Comparison of ENCODE assay signal across 17 cellular contexts in genomic region chr19:6227156-6227940, GRCh38. TPM values are rescaled to one million over a fixed set of nuclear protein-coding genes. Genes with fewer than 3 reads are reported as not detected.
DNase-seq lines count a peak whose midpoint lies in the region; ATAC-seq, FAIRE-seq and TF ChIP-seq lines count a peak whose summit lies in the region.
"Had no signal": no experiment of that assay in that cellular context is flagged by ENCODE, and none has a peak within 500 bp of the region (broad histone marks: within the 10 kb centered on the region; RNA-seq: fewer than 3 reads in every experiment).

No MANE protein-coding gene starts in this region.

- TF ChIP-seq CTCF in RWPE2 (IDR thresholded peaks at IDR 0.05; ENCODE audit: poor library complexity, severe bottlenecking), result no peak
- no peak for TF ChIP-seq CTCF in kidney (IDR thresholded peaks at IDR 0.05; ENCODE audit: borderline replicate concordance, extremely low read depth, insufficient read depth)
- TF ChIP-seq CTCF in spleen (IDR thresholded peaks at IDR 0.05 in 8 of 11, conservative IDR thresholded peaks at IDR 0.05 in 3 of 11), result no peak
- no peak for TF ChIP-seq CTCF in osteocyte (IDR thresholded peaks at IDR 0.05)

- DNase-seq in activated T-cell treated with anti-CD3 and anti-CD28 coated beads, Interleukin-2, amount 50 U/mL, for 24 hours, result no peak
- no peak for DNase-seq in activated T-cell treated with anti-CD3 and anti-CD28 coated beads, Interleukin-2, amount 50 U/mL, for 4 hours
- DNase-seq in RWPE2 (ENCODE audit: low spot score) (peak; percentile 31), kidney (peak; percentile 66), spleen (peak; percentile 62), osteocyte (ENCODE audit: extremely low spot score, unreplicated experiment) (no peak)
- DNase-seq: CD4-positive, CD25-positive, alpha-beta regulatory T cell; GM23248; KBM-7; NCI-H1048; NCI-H226; NCI-H69; PC-3 had no signal

- peaks cover 80% of the 10 kb centered on the region for H3K36me3 Mint-ChIP-seq in activated T-cell treated with anti-CD3 and anti-CD28 coated beads, Interleukin-2, amount 50 U/mL, for 24 hours (ENCODE audit: low read depth)
- H3K36me3 Mint-ChIP-seq in activated T-cell treated with anti-CD3 and anti-CD28 coated beads, Interleukin-2, amount 50 U/mL, for 4 hours (ENCODE audit: insufficient read depth), result peaks cover 8% of the 10 kb centered on the region
- peaks cover 14% of the 10 kb centered on the region for H3K36me3 Mint-ChIP-seq in osteocyte (ENCODE audit: unreplicated experiment)

- no peak overlapping the region for H3K4me3 Mint-ChIP-seq in activated T-cell treated with anti-CD3 and anti-CD28 coated beads, Interleukin-2, amount 50 U/mL, for 24 hours
- no peak overlapping the region for H3K4me3 Mint-ChIP-seq in activated T-cell treated with anti-CD3 and anti-CD28 coated beads, Interleukin-2, amount 50 U/mL, for 4 hours
- H3K4me3 Mint-ChIP-seq in osteocyte (ENCODE audit: unreplicated experiment), result no peak overlapping the region
- H3K4me3 Mint-ChIP-seq: CD4-positive, CD25-positive, alpha-beta regulatory T cell had no signal

- H3K27ac Mint-ChIP-seq in activated T-cell treated with anti-CD3 and anti-CD28 coated beads, Interleukin-2, amount 50 U/mL, for 24 hours, result peak overlapping the region; percentile 5
- no peak overlapping the region for H3K27ac Mint-ChIP-seq in osteocyte (ENCODE audit: unreplicated experiment)

- H3K9me3 Mint-ChIP-seq in activated T-cell treated with anti-CD3 and anti-CD28 coated beads, Interleukin-2, amount 50 U/mL, for 24 hours, result no peaks in the 10 kb centered on the region
- no peaks in the 10 kb centered on the region for H3K9me3 Mint-ChIP-seq in activated T-cell treated with anti-CD3 and anti-CD28 coated beads, Interleukin-2, amount 50 U/mL, for 4 hours
- H3K9me3 Mint-ChIP-seq in osteocyte (ENCODE audit: unreplicated experiment), result no peaks in the 10 kb centered on the region
- H3K9me3 Mint-ChIP-seq: CD4-positive, CD25-positive, alpha-beta regulatory T cell had no signal

- WGBS in spleen, 5 donors, result 86 to 94% (median 91%) methylated on average over 23 to 33 of the region's 33 CpGs

- H3K4me1 Mint-ChIP-seq in activated T-cell treated with anti-CD3 and anti-CD28 coated beads, Interleukin-2, amount 50 U/mL, for 24 hours (ENCODE audit: low read depth), result peaks cover 6% of the 10 kb centered on the region
- peaks cover 1% of the 10 kb centered on the region for H3K4me1 Mint-ChIP-seq in activated T-cell treated with anti-CD3 and anti-CD28 coated beads, Interleukin-2, amount 50 U/mL, for 4 hours (ENCODE audit: low read depth)
- H3K4me1 Mint-ChIP-seq in osteocyte (ENCODE audit: unreplicated experiment), result peaks cover 5% of the 10 kb centered on the region

- H3K27me3 Mint-ChIP-seq in activated T-cell treated with anti-CD3 and anti-CD28 coated beads, Interleukin-2, amount 50 U/mL, for 24 hours, result no peaks in the 10 kb centered on the region
- H3K27me3 Mint-ChIP-seq in activated T-cell treated with anti-CD3 and anti-CD28 coated beads, Interleukin-2, amount 50 U/mL, for 4 hours (ENCODE audit: low read depth), result no peaks in the 10 kb centered on the region
- H3K27me3 Mint-ChIP-seq in osteocyte (ENCODE audit: unreplicated experiment), result no peaks in the 10 kb centered on the region
- H3K27me3 Mint-ChIP-seq: CD4-positive, CD25-positive, alpha-beta regulatory T cell had no signal

- no peak for FAIRE-seq in kidney (lab: Jason Lieb, UNC)
- FAIRE-seq: GM12878, GM18507 had no signal

- peaks cover 10% of the 10 kb centered on the region for H3K36me3 ChIP-seq in RWPE2 (ENCODE audit: low read depth)
- peaks cover 4 to 11% of the 10 kb centered on the region in 2 donors for H3K36me3 ChIP-seq in kidney (ENCODE audit: control insufficient read depth in 1 of 2, insufficient read depth in 2 of 2, low read length in 2 of 2)
- H3K36me3 ChIP-seq in spleen, result peaks cover 0 to 86% (median 38%) of the 10 kb centered on the region in 6 donors

- no peak for TF ChIP-seq POLR2A in spleen (IDR thresholded peaks at IDR 0.05)

- no peak overlapping the region for H3K9ac ChIP-seq in kidney (ENCODE audit: low read length in 2 of 2)
- H3K9ac ChIP-seq: GM23248 had no signal

- no peak for ATAC-seq in activated T-cell treated with anti-CD3 and anti-CD28 coated beads, Interleukin-2, amount 50 U/mL, for 4 hours
- ATAC-seq in RWPE2 (ENCODE audit: low read depth) (no peak), GM19467 (IDR thresholded peaks at IDR 0.05; ENCODE audit: unreplicated experiment) (no peak), GM18511 (IDR thresholded peaks at IDR 0.05; ENCODE audit: unreplicated experiment) (no peak)
- ATAC-seq: GM12878, PC-3 had no signal

- H3K9me3 ChIP-seq in RWPE2 (ENCODE audit: severe bottlenecking) (no peaks in the 10 kb centered on the region), kidney (ENCODE audit: control insufficient read depth in 1 of 2, low read length in 2 of 2) (no peaks in the 10 kb centered on the region), spleen (no peaks in the 10 kb centered on the region)

- H3K4me3 ChIP-seq in RWPE2 (ENCODE audit: severe bottlenecking), result no peak overlapping the region
- H3K4me3 ChIP-seq in kidney (ENCODE audit: low read length in 2 of 2), result no peak overlapping the region
- no peak overlapping the region for H3K4me3 ChIP-seq in spleen
- H3K4me3 ChIP-seq: GM12878, GM23248 had no signal

- peaks cover 9% of the 10 kb centered on the region for H3K4me1 ChIP-seq in RWPE2 (ENCODE audit: insufficient read depth, poor library complexity, severe bottlenecking)
- H3K4me1 ChIP-seq in kidney (ENCODE audit: control insufficient read depth in 1 of 2, insufficient read depth in 1 of 2, low read depth in 1 of 2, low read length in 2 of 2), result peaks cover 8 to 19% of the 10 kb centered on the region in 2 donors
- H3K4me1 ChIP-seq in spleen, result peaks cover 0 to 52% (median 14%) of the 10 kb centered on the region in 6 donors

- H3K27ac ChIP-seq in RWPE2 (ENCODE audit: poor library complexity, severe bottlenecking) (no peak overlapping the region), kidney (ENCODE audit: low read depth in 2 of 2, low read length in 2 of 2) (no peak overlapping the region), spleen (no peak overlapping the region)
- H3K27ac ChIP-seq: GM23248 had no signal

- intact Hi-C loops in kidney (cut with DNase I), result no loop called here
- intact Hi-C loops in spleen (cut with DNase I; ENCODE audit: low total_unique reads), result no loop called here

- H3K27me3 ChIP-seq in RWPE2 (ENCODE audit: insufficient read depth, poor library complexity, severe bottlenecking), result no peaks in the 10 kb centered on the region
- H3K27me3 ChIP-seq in spleen (replicated peaks in 1 of 7), result no peaks in the 10 kb centered on the region

RNA-seq across cellular contexts. Expression of gene MLLT1, which starts 52.4 kb away (rescaled TPM):
- 100 to 1,000 TPM; 105 to 118 (median 109) TPM for total RNA-seq in activated T-cell treated with anti-CD3 and anti-CD28 coated beads, Interleukin-2, amount 50 U/mL, for 4 hours
- total RNA-seq in kidney (53.2 TPM), spleen (10 to 100 TPM; 18.9 to 57.2 (median 41.3) TPM), osteocyte (65.8 and 68.8 TPM in 2 replicates)
- polyA plus RNA-seq in kidney (ENCODE audit: insufficient read depth, low read depth, low replicate concordance) (32.0 TPM), spleen (10 to 100 TPM; 10.1 to 20.6 (median 15.0) TPM)

Comparison
In these comparisons a context has a peak if more than half of its experiments do, and no peak if none do; other contexts are left out.
1. DNase-seq: peak in RWPE2 (single experiment), kidney (single experiment) and spleen (single experiment); none in activated T-cell treated with anti-CD3 and anti-CD28 coated beads, Interleukin-2, amount 50 U/mL, for 24 hours (single experiment), activated T-cell treated with anti-CD3 and anti-CD28 coated beads, Interleukin-2, amount 50 U/mL, for 4 hours (single experiment) and osteocyte (single experiment).